1 cellular context compared by ENCODE assay signal in the genomic region with DNA sequence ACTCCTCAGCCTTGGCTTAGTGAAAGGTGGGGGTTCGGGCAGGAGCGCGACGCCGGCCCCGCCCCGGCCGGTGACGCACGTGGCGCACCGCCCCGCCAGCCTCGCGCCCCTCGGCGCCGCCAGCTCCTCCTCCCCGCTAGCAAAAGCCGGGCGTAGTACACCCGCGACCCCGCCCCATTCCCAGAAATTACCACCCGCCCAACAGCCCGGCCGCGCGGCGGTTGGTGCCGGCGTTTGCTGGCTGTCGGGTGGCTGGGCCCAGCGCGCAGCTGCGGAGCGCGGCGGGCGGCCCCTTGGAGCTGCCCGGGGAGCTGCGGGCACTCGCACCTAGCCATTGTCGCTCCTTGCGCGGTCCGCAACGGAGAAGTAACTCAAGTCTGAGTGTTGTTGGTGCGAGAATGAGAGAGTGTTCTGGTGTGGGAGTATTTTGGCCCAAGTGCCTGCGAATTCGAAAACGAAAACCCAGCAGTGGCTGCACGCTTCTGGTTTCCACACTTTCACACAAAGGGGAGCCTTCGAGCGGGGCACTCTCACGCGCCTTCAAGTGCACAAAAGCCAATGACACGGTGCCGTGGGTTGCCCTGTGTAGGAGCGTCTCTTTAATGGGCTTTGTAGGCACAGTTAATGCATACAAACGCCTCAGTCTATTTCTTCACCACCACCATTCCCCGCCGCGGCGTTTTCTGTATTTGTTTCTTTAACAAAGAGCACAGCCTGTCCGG.
TF ChIP-seq lines count a peak whose summit lies in the region.

No MANE protein-coding gene starts in this region.

TF ChIP-seq in HepG2, 621 proteins besides CTCF, POLR2A, EP300 and RAD21 (continued from another document and continues in another):
- TF ChIP-seq GABPB1 (CRISPR knock-in tag; IDR thresholded peaks at IDR 0.05) (peak; percentile 37; the same call in 1 of the 2 replicates), YY1 (IDR thresholded peaks at IDR 0.05; ENCODE audit: insufficient read depth, insufficient replicate concordance, low read depth, low read length) (peak; percentile 50), KDM6A (CRISPR knock-in tag; IDR thresholded peaks at IDR 0.05; ENCODE audit: low read depth) (no peak), DR1 (CRISPR knock-in tag; IDR thresholded peaks at IDR 0.05) (no peak), ZFP90 (CRISPR knock-in tag; IDR thresholded peaks at IDR 0.05; ENCODE audit: borderline replicate concordance) (peak; percentile 16; the same call in 1 of the 2 replicates), ISL2 (CRISPR knock-in tag; IDR thresholded peaks at IDR 0.05) (peak; percentile 43), XRCC5 (optimal IDR thresholded peaks at IDR 0.05; ENCODE audit: low read length) (peak; percentile 41), GLI4 (CRISPR knock-in tag; IDR thresholded peaks at IDR 0.05; ENCODE audit: borderline replicate concordance) (peak; percentile 34; the same call in 1 of the 2 replicates), ZMAT3 (CRISPR knock-in tag; conservative IDR thresholded peaks at IDR 0.05) (peak; percentile 82), HNRNPL (IDR thresholded peaks at IDR 0.05; ENCODE audit: low read depth, low read length) (0 out of 2 replicates have a peak, but pooled peaks have one; percentile 56), ZNF816 (CRISPR knock-in tag; IDR thresholded peaks at IDR 0.05; ENCODE audit: borderline replicate concordance) (0 out of 2 replicates have a peak, but pooled peaks have one; percentile 67), ZNF552 (CRISPR knock-in tag; IDR thresholded peaks at IDR 0.05; ENCODE audit: borderline replicate concordance) (peak; percentile 64; the same call in 1 of the 2 replicates), LCORL (IDR thresholded peaks at IDR 0.05) (no peak), LCORL (CRISPR knock-in tag; IDR thresholded peaks at IDR 0.05) (peak; percentile 23; the same call in 1 of the 2 replicates), ZNF766 (CRISPR knock-in tag; IDR thresholded peaks at IDR 0.05; ENCODE audit: borderline replicate concordance) (peak; percentile 80), JUNB (CRISPR knock-in tag; IDR thresholded peaks at IDR 0.05; ENCODE audit: borderline replicate concordance) (peak; percentile 70; the same call in 1 of the 2 replicates), HNF4G (IDR thresholded peaks at IDR 0.05; ENCODE audit: borderline replicate concordance, low read depth, low read length) (no peak), HNF4G (CRISPR knock-in tag; IDR thresholded peaks at IDR 0.05; ENCODE audit: borderline replicate concordance, low read depth) (no peak), DMAP1 (CRISPR knock-in tag; IDR thresholded peaks at IDR 0.05) (peak; percentile 33), ZNF781 (CRISPR knock-in tag; IDR thresholded peaks at IDR 0.05; ENCODE audit: borderline replicate concordance, not compliant biosample characterization) (peak; percentile 46), HES4 (CRISPR knock-in tag; IDR thresholded peaks at IDR 0.05; ENCODE audit: borderline replicate concordance) (0 out of 2 replicates have a peak, but pooled peaks have one; percentile 28), FOXA3 (CRISPR knock-in tag; IDR thresholded peaks at IDR 0.05) (peak; percentile 55), MED1 (CRISPR knock-in tag; IDR thresholded peaks at IDR 0.05) (peak; percentile 67; the same call in 1 of the 2 replicates), RBFOX2 (IDR thresholded peaks at IDR 0.05; ENCODE audit: low read depth, low read length) (peak; percentile 85)
- TF ChIP-seq, protein P1, sequence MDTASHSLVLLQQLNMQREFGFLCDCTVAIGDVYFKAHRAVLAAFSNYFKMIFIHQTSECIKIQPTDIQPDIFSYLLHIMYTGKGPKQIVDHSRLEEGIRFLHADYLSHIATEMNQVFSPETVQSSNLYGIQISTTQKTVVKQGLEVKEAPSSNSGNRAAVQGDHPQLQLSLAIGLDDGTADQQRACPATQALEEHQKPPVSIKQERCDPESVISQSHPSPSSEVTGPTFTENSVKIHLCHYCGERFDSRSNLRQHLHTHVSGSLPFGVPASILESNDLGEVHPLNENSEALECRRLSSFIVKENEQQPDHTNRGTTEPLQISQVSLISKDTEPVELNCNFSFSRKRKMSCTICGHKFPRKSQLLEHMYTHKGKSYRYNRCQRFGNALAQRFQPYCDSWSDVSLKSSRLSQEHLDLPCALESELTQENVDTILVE (CRISPR knock-in tag; IDR thresholded peaks at IDR 0.05), result no peak
- TF ChIP-seq, protein P2, sequence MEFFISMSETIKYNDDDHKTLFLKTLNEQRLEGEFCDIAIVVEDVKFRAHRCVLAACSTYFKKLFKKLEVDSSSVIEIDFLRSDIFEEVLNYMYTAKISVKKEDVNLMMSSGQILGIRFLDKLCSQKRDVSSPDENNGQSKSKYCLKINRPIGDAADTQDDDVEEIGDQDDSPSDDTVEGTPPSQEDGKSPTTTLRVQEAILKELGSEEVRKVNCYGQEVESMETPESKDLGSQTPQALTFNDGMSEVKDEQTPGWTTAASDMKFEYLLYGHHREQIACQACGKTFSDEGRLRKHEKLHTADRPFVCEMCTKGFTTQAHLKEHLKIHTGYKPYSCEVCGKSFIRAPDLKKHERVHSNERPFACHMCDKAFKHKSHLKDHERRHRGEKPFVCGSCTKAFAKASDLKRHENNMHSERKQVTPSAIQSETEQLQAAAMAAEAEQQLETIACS (CRISPR knock-in tag; IDR thresholded peaks at IDR 0.05), result peak; percentile 22; the same call in 1 of the 2 replicates
- TF ChIP-seq, protein P3, sequence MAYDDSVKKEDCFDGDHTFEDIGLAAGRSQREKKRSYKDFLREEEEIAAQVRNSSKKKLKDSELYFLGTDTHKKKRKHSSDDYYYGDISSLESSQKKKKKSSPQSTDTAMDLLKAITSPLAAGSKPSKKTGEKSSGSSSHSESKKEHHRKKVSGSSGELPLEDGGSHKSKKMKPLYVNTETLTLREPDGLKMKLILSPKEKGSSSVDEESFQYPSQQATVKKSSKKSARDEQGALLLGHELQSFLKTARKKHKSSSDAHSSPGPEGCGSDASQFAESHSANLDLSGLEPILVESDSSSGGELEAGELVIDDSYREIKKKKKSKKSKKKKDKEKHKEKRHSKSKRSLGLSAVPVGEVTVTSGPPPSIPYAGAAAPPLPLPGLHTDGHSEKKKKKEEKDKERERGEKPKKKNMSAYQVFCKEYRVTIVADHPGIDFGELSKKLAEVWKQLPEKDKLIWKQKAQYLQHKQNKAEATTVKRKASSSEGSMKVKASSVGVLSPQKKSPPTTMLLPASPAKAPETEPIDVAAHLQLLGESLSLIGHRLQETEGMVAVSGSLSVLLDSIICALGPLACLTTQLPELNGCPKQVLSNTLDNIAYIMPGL (CRISPR knock-in tag; IDR thresholded peaks at IDR 0.05; ENCODE audit: borderline replicate concordance in 1 of 2, low read depth in 1 of 2), result peak in 1 of 2 experiments; percentile 48; a peak in 1 of 4 replicates
- TF ChIP-seq, protein P4, sequence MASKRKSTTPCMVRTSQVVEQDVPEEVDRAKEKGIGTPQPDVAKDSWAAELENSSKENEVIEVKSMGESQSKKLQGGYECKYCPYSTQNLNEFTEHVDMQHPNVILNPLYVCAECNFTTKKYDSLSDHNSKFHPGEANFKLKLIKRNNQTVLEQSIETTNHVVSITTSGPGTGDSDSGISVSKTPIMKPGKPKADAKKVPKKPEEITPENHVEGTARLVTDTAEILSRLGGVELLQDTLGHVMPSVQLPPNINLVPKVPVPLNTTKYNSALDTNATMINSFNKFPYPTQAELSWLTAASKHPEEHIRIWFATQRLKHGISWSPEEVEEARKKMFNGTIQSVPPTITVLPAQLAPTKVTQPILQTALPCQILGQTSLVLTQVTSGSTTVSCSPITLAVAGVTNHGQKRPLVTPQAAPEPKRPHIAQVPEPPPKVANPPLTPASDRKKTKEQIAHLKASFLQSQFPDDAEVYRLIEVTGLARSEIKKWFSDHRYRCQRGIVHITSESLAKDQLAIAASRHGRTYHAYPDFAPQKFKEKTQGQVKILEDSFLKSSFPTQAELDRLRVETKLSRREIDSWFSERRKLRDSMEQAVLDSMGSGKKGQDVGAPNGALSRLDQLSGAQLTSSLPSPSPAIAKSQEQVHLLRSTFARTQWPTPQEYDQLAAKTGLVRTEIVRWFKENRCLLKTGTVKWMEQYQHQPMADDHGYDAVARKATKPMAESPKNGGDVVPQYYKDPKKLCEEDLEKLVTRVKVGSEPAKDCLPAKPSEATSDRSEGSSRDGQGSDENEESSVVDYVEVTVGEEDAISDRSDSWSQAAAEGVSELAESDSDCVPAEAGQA (IDR thresholded peaks at IDR 0.05; ENCODE audit: low read depth), result 0 out of 2 replicates have a peak, but pooled peaks have one; percentile 49
- TF ChIP-seq, protein P4 (CRISPR knock-in tag; IDR thresholded peaks at IDR 0.05; ENCODE audit: borderline replicate concordance), result peak; percentile 29; the same call in 1 of the 2 replicates
- TF ChIP-seq, protein P5, sequence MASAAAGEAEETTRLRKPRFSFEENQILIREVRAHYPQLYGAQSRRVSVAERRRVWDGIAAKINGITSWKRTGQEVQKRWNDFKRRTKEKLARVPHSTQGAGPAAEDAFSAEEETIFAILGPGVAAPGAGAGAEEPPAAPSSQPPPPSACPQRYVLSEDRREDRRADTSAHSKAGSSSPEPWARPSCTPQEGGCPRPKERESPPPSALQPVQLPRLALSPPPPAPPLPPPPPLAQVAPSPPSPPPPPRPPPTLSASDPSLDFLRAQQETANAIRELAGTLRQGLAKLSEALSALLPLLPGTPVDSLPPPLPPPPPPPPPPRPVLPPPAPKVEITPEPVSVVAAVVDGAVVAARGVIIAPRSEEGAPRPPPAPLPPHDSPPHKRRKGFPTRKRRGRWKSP (CRISPR knock-in tag; IDR thresholded peaks at IDR 0.05), result peak; percentile 84; the same call in 1 of the 2 replicates
- TF ChIP-seq, protein P6, sequence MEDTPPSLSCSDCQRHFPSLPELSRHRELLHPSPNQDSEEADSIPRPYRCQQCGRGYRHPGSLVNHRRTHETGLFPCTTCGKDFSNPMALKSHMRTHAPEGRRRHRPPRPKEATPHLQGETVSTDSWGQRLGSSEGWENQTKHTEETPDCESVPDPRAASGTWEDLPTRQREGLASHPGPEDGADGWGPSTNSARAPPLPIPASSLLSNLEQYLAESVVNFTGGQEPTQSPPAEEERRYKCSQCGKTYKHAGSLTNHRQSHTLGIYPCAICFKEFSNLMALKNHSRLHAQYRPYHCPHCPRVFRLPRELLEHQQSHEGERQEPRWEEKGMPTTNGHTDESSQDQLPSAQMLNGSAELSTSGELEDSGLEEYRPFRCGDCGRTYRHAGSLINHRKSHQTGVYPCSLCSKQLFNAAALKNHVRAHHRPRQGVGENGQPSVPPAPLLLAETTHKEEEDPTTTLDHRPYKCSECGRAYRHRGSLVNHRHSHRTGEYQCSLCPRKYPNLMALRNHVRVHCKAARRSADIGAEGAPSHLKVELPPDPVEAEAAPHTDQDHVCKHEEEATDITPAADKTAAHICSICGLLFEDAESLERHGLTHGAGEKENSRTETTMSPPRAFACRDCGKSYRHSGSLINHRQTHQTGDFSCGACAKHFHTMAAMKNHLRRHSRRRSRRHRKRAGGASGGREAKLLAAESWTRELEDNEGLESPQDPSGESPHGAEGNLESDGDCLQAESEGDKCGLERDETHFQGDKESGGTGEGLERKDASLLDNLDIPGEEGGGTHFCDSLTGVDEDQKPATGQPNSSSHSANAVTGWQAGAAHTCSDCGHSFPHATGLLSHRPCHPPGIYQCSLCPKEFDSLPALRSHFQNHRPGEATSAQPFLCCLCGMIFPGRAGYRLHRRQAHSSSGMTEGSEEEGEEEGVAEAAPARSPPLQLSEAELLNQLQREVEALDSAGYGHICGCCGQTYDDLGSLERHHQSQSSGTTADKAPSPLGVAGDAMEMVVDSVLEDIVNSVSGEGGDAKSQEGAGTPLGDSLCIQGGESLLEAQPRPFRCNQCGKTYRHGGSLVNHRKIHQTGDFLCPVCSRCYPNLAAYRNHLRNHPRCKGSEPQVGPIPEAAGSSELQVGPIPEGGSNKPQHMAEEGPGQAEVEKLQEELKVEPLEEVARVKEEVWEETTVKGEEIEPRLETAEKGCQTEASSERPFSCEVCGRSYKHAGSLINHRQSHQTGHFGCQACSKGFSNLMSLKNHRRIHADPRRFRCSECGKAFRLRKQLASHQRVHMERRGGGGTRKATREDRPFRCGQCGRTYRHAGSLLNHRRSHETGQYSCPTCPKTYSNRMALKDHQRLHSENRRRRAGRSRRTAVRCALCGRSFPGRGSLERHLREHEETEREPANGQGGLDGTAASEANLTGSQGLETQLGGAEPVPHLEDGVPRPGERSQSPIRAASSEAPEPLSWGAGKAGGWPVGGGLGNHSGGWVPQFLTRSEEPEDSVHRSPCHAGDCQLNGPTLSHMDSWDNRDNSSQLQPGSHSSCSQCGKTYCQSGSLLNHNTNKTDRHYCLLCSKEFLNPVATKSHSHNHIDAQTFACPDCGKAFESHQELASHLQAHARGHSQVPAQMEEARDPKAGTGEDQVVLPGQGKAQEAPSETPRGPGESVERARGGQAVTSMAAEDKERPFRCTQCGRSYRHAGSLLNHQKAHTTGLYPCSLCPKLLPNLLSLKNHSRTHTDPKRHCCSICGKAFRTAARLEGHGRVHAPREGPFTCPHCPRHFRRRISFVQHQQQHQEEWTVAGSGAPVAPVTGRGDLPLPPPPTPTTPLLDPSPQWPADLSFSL (CRISPR knock-in tag; IDR thresholded peaks at IDR 0.05), result peak; percentile 52; the same call in 1 of the 2 replicates
- TF ChIP-seq, protein P7, sequence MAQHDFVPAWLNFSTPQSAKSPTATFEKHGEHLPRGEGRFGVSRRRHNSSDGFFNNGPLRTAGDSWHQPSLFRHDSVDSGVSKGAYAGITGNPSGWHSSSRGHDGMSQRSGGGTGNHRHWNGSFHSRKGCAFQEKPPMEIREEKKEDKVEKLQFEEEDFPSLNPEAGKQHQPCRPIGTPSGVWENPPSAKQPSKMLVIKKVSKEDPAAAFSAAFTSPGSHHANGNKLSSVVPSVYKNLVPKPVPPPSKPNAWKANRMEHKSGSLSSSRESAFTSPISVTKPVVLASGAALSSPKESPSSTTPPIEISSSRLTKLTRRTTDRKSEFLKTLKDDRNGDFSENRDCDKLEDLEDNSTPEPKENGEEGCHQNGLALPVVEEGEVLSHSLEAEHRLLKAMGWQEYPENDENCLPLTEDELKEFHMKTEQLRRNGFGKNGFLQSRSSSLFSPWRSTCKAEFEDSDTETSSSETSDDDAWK (CRISPR knock-in tag; IDR thresholded peaks at IDR 0.05), result no peak
- TF ChIP-seq, protein P8, sequence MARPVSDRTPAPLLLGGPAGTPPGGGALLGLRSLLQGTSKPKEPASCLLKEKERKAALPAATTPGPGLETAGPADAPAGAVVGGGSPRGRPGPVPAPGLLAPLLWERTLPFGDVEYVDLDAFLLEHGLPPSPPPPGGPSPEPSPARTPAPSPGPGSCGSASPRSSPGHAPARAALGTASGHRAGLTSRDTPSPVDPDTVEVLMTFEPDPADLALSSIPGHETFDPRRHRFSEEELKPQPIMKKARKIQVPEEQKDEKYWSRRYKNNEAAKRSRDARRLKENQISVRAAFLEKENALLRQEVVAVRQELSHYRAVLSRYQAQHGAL (CRISPR knock-in tag; IDR thresholded peaks at IDR 0.05; ENCODE audit: not compliant biosample characterization), result no peak
